Comparison of ENCODE assay signal across 16 cellular contexts in genomic region chr1:86712088-86712860, GRCh38.
"Had no signal": no experiment of that assay in that cellular context is flagged by ENCODE, and none has a peak within 500 bp of the region (broad histone marks: within the 10 kb centered on the region; RNA-seq: fewer than 3 reads in every experiment).

No MANE protein-coding gene starts in this region.

- H3K4me3 Mint-ChIP-seq: activated CD4-positive, alpha-beta memory T cell treated with anti-CD3 and anti-CD28 coated beads, Interleukin-2, amount 10 ng/mL, durations not matched to agents 7 days and 5 days; activated CD4-positive, alpha-beta T cell treated with anti-CD3 and anti-CD28 coated beads for 36 hours; activated T-cell treated with anti-CD3 and anti-CD28 coated beads, Interleukin-2, amount 50 U/mL, for 24 hours; endodermal cell; natural killer cell had no signal

- H3K27ac ChIP-seq: brain microvascular endothelial cell, gastroesophageal sphincter, hepatocyte, right lobe of liver, spleen, stomach, thoracic aorta, upper lobe of right lung had no signal

- H3K36me3 Mint-ChIP-seq: natural killer cell had no signal

- H3K27me3 ChIP-seq: brain microvascular endothelial cell, gastroesophageal sphincter, hepatocyte, right lobe of liver, spleen, stomach, upper lobe of right lung had no signal

- H3K4me3 ChIP-seq: gastroesophageal sphincter, hepatocyte, right lobe of liver, spleen, stomach, thoracic aorta, upper lobe of right lung had no signal

- H3K9me3 Mint-ChIP-seq: activated CD4-positive, alpha-beta memory T cell treated with anti-CD3 and anti-CD28 coated beads, Interleukin-2, amount 10 ng/mL, durations not matched to agents 7 days and 5 days; activated T-cell treated with anti-CD3 and anti-CD28 coated beads, Interleukin-2, amount 50 U/mL, for 24 hours; endodermal cell; natural killer cell had no signal

- DNase-seq: activated CD4-positive, alpha-beta memory T cell treated with anti-CD3 and anti-CD28 coated beads, Interleukin-2, amount 10 ng/mL, durations not matched to agents 7 days and 5 days; activated CD4-positive, alpha-beta T cell treated with anti-CD3 and anti-CD28 coated beads for 36 hours; activated naive CD4-positive, alpha-beta T cell treated with anti-CD3 and anti-CD28 coated beads, Interleukin-2, amount 50 U/mL, for 16 hours; activated T-cell treated with anti-CD3 and anti-CD28 coated beads, Interleukin-2, amount 50 U/mL, for 24 hours; amygdala; brain microvascular endothelial cell; endodermal cell; mesendoderm; natural killer cell; right lobe of liver; spleen; stomach; upper lobe of right lung had no signal

- ATAC-seq: activated CD4-positive, alpha-beta T cell treated with anti-CD3 and anti-CD28 coated beads for 36 hours; gastroesophageal sphincter; natural killer cell; right lobe of liver; upper lobe of right lung had no signal

- H3K27ac Mint-ChIP-seq: activated CD4-positive, alpha-beta memory T cell treated with anti-CD3 and anti-CD28 coated beads, Interleukin-2, amount 10 ng/mL, durations not matched to agents 7 days and 5 days; activated CD4-positive, alpha-beta T cell treated with anti-CD3 and anti-CD28 coated beads for 36 hours; activated T-cell treated with anti-CD3 and anti-CD28 coated beads, Interleukin-2, amount 50 U/mL, for 24 hours; endodermal cell had no signal

- H3K27me3 Mint-ChIP-seq: activated CD4-positive, alpha-beta memory T cell treated with anti-CD3 and anti-CD28 coated beads, Interleukin-2, amount 10 ng/mL, durations not matched to agents 7 days and 5 days; activated CD4-positive, alpha-beta T cell treated with anti-CD3 and anti-CD28 coated beads for 36 hours; activated T-cell treated with anti-CD3 and anti-CD28 coated beads, Interleukin-2, amount 50 U/mL, for 24 hours had no signal

- H2AFZ ChIP-seq: hepatocyte had no signal

- H3K4me2 ChIP-seq: hepatocyte had no signal

- H3K9me3 ChIP-seq: gastroesophageal sphincter, right lobe of liver, spleen, stomach, thoracic aorta, upper lobe of right lung had no signal
